8 cellular contexts compared by ENCODE assay signal in genomic region chr21:45404726-45405270, GRCh38. TPM values are rescaled to one million over a fixed set of nuclear protein-coding genes. Genes with fewer than 3 reads are reported as not detected.
DNase-seq lines count a peak whose midpoint lies in the region; ATAC-seq and TF ChIP-seq lines count a peak whose summit lies in the region.

COL18A1 (plus strand) TSS chr21:45405165; CDS start chr21:45405231, 66 bp downstream.

- peak within 1 kb of the TSS; percentile 71 for H3K9ac ChIP-seq in trophoblast cell (ENCODE audit: low read length)

- H3K79me2 ChIP-seq in trophoblast cell (ENCODE audit: control insufficient read depth, insufficient read depth, low read length, poor library complexity) = peaks cover 25% of the 10 kb centered on the region

- peaks cover 39% of the 10 kb centered on the region for H3K4me1 Mint-ChIP-seq in Calu3 (ENCODE audit: low read depth, unreplicated experiment)
- peaks cover 10% of the 10 kb centered on the region for H3K4me1 Mint-ChIP-seq in activated naive CD4-positive, alpha-beta T cell treated with anti-CD3 and anti-CD28 coated beads, Interleukin-2, amount 10 ng/mL, durations not matched to agents 7 days and 5 days

- peak within 1 kb of the TSS; percentile 86 for H2AFZ ChIP-seq in trophoblast cell (ENCODE audit: insufficient read depth, low read length, poor library complexity)

- BruUV-seq in Calu3 (replicated peaks; lab: Mats Ljungman, UMichigan) = no TSS peak

- H3K18ac ChIP-seq in trophoblast cell (ENCODE audit: low read length) = peak within 1 kb of the TSS; percentile 78

- H3K4me3 ChIP-seq in cardiac muscle cell (peak within 1 kb of the TSS; percentile 77), trophoblast cell (ENCODE audit: low read depth, low read length) (peak within 1 kb of the TSS; percentile 90)

- DNase-seq in Calu3 (peak; percentile 55), NCI-H2196 treated with DMSO at 0.1 percent for 48 hours (lab: John Stamatoyannopoulos, UW; ENCODE audit: unreplicated experiment) (peak; percentile 25), cardiac muscle cell (ENCODE audit: low read depth in 1 of 2, low spot score in 1 of 2) (peak; percentile 57 to 82), trophoblast cell (no peak), SK-N-DZ (ENCODE audit: low spot score) (no peak), middle frontal gyrus (ENCODE audit: extremely low spot score, low spot score) (no peak)
- peak; percentile 51 for DNase-seq in activated naive CD4-positive, alpha-beta T cell treated with anti-CD3 and anti-CD28 coated beads, Interleukin-2, amount 10 ng/mL, durations not matched to agents 7 days and 5 days

- H2BK5ac ChIP-seq in trophoblast cell (ENCODE audit: low read depth, low read length, poor library complexity) = peak within 1 kb of the TSS; percentile 67

- H3K79me1 ChIP-seq in trophoblast cell (ENCODE audit: low read length) = peaks cover 35% of the 10 kb centered on the region

- H4K8ac ChIP-seq in trophoblast cell (ENCODE audit: low read depth, low read length) = peak within 1 kb of the TSS; percentile 54

- H3K9me3 ChIP-seq in cardiac muscle cell (ENCODE audit: low read depth) (no peaks in the 10 kb centered on the region), trophoblast cell (ENCODE audit: insufficient read depth, low read depth, low read length) (no peaks in the 10 kb centered on the region)

- no peak for ATAC-seq in GM18519 (IDR thresholded peaks at IDR 0.05; ENCODE audit: low FRiP score, unreplicated experiment)

- intact Hi-C loops in Calu3 (cut with micrococcal nuclease; ENCODE audit: unreplicated experiment) = no loop called here

- peak within 1 kb of the TSS; percentile 79 for H2BK120ac ChIP-seq in trophoblast cell (ENCODE audit: insufficient read depth, low read length, poor library complexity)

- peak within 1 kb of the TSS; percentile 67 for H2BK12ac ChIP-seq in trophoblast cell (ENCODE audit: low read length)

- H3K14ac ChIP-seq in trophoblast cell (ENCODE audit: low read length) = peak within 1 kb of the TSS; percentile 63

- H3K4ac ChIP-seq in trophoblast cell (ENCODE audit: low read depth, low read length) = peak within 1 kb of the TSS; percentile 59

- peak within 1 kb of the TSS; percentile 85 for H3K4me2 ChIP-seq in trophoblast cell (ENCODE audit: low read length)

- peaks cover 23% of the 10 kb centered on the region for H3K36me3 Mint-ChIP-seq in Calu3 (ENCODE audit: insufficient read depth, unreplicated experiment)
- peaks cover 2% of the 10 kb centered on the region for H3K36me3 Mint-ChIP-seq in activated naive CD4-positive, alpha-beta T cell treated with anti-CD3 and anti-CD28 coated beads, Interleukin-2, amount 10 ng/mL, durations not matched to agents 7 days and 5 days

- H4K91ac ChIP-seq in trophoblast cell (ENCODE audit: low read depth, low read length) = peak within 1 kb of the TSS; percentile 91

- no peak within 1 kb of the TSS for H3K23ac ChIP-seq in trophoblast cell (ENCODE audit: low read length)

- no CpG with 5 or more reads among the region's 70 CpGs for WGBS in trophoblast cell (ENCODE audit: extremely low coverage, insufficient coverage, insufficient read length)

- H2AK5ac ChIP-seq in trophoblast cell (ENCODE audit: low read length) = peak within 1 kb of the TSS; percentile 61

- H3K27ac Mint-ChIP-seq in Calu3 (ENCODE audit: unreplicated experiment) = peak within 1 kb of the TSS; percentile 75
- H3K27ac Mint-ChIP-seq in activated naive CD4-positive, alpha-beta T cell treated with anti-CD3 and anti-CD28 coated beads, Interleukin-2, amount 10 ng/mL, durations not matched to agents 7 days and 5 days = no peak within 1 kb of the TSS

- no peaks in the 10 kb centered on the region for H3K27me3 Mint-ChIP-seq in Calu3 (ENCODE audit: unreplicated experiment)
- peaks cover 79% of the 10 kb centered on the region for H3K27me3 Mint-ChIP-seq in activated naive CD4-positive, alpha-beta T cell treated with anti-CD3 and anti-CD28 coated beads, Interleukin-2, amount 10 ng/mL, durations not matched to agents 7 days and 5 days

- H3K27me3 ChIP-seq in cardiac muscle cell (peaks cover 3% of the 10 kb centered on the region), trophoblast cell (ENCODE audit: insufficient read depth, low read length) (no peaks in the 10 kb centered on the region)

- no peak for TF ChIP-seq CTCF in Calu3 (IDR thresholded peaks at IDR 0.05; ENCODE audit: unreplicated experiment)
- TF ChIP-seq CTCF in cardiac muscle cell (IDR thresholded peaks at IDR 0.05; ENCODE audit: low read depth, low read length) = no peak

- no peaks in the 10 kb centered on the region for H3K9me3 Mint-ChIP-seq in Calu3 (ENCODE audit: low read depth, unreplicated experiment)
- peaks cover 4% of the 10 kb centered on the region for H3K9me3 Mint-ChIP-seq in activated naive CD4-positive, alpha-beta T cell treated with anti-CD3 and anti-CD28 coated beads, Interleukin-2, amount 10 ng/mL, durations not matched to agents 7 days and 5 days

- peaks cover 34% of the 10 kb centered on the region for H3K4me1 ChIP-seq in cardiac muscle cell (ENCODE audit: low read depth)
- peaks cover 38 to 42% of the 10 kb centered on the region in 2 experiments for H3K4me1 ChIP-seq in trophoblast cell (ENCODE audit: control insufficient read depth in 1 of 2, insufficient read depth in 2 of 2, low read length in 2 of 2)

- CTCF ChIA-PET in Calu3 (lab: Charles Lee) = no interaction called here
- CTCF ChIA-PET in activated naive CD4-positive, alpha-beta T cell treated with anti-CD3 and anti-CD28 coated beads, Interleukin-2, amount 10 ng/mL, durations not matched to agents 7 days and 5 days (lab: Charles Lee) = no interaction called here

- peak within 1 kb of the TSS; percentile 65 for H4K12ac ChIP-seq in trophoblast cell (ENCODE audit: low read depth, low read length)

- peak within 1 kb of the TSS; percentile 71 for H3K4me3 Mint-ChIP-seq in Calu3 (ENCODE audit: low read depth, unreplicated experiment)
- H3K4me3 Mint-ChIP-seq in activated naive CD4-positive, alpha-beta T cell treated with anti-CD3 and anti-CD28 coated beads, Interleukin-2, amount 10 ng/mL, durations not matched to agents 7 days and 5 days = peak within 1 kb of the TSS; percentile 61

- H3K36me3 ChIP-seq in cardiac muscle cell = no peaks in the 10 kb centered on the region
- H3K36me3 ChIP-seq in trophoblast cell (ENCODE audit: control insufficient read depth in 1 of 2, insufficient read depth in 2 of 2, low read length in 2 of 2) = peaks cover 8 to 11% of the 10 kb centered on the region in 2 experiments

- H3K27ac ChIP-seq in cardiac muscle cell (peak within 1 kb of the TSS; percentile 90), trophoblast cell (ENCODE audit: low read depth, low read length) (peak within 1 kb of the TSS; percentile 77)

RNA-seq across cellular contexts. Expression of gene COL18A1, which starts in this region (rescaled TPM):
- total RNA-seq in Calu3 (2022) = 54.5 and 82.9 TPM in 2 replicates
- total RNA-seq in cardiac muscle cell = 887 and 1,182 TPM in 2 replicates
- 407 and 535 TPM in 2 replicates for polyA plus RNA-seq in cardiac muscle cell
- polyA plus RNA-seq in trophoblast cell (2013) = 174 and 188 TPM in 2 replicates
- 0.92 and 1.9 TPM in 2 replicates for polyA plus RNA-seq in SK-N-DZ (2014; cell fraction: cytosol; rRNA removed)
- 4.1 and 12.2 TPM in 2 replicates for polyA plus RNA-seq in SK-N-DZ (2014; cell fraction: nucleus; rRNA removed)

Comparison
In these comparisons a context has a peak if more than half of its experiments do, and no peak if none do; other contexts are left out.
1. RNA of gene COL18A1 (total RNA-seq): 887 to 1,182 TPM in cardiac muscle cell; 54.5 to 82.9 TPM in Calu3; every median in the first group is over 10 times any median in the second.
2. DNase-seq: peak in Calu3 (single experiment), NCI-H2196 treated with DMSO at 0.1 percent for 48 hours (single experiment), activated naive CD4-positive, alpha-beta T cell treated with anti-CD3 and anti-CD28 coated beads, Interleukin-2, amount 10 ng/mL, durations not matched to agents 7 days and 5 days (single experiment) and cardiac muscle cell (2 of 2); none in trophoblast cell (0 of 2), SK-N-DZ (single experiment) and middle frontal gyrus (single experiment).